Comparison of ENCODE assay signal across 20 cellular contexts in the genomic region with DNA sequence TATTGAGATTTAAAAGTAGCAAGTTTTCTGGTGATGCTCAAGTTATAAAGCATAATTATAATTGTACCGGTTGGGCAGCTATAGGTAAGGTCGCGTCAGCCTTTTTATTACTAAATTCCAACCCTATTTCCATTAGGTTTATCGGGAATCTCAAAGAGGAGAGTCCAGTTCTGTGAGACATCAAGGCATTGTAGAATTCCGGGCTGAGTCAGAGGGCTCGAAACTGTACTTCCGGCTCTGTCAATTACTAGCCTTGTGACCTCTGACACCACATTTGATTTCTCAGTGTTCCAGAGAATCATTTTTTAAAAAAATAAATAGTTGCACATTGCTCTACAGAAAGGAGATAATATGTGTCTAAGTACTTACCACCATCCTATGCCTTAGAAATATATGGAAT. TPM values are rescaled to one million over a fixed set of nuclear protein-coding genes. Genes with fewer than 3 reads are reported as not detected.
DNase-seq lines count a peak whose midpoint lies in the region; ATAC-seq and TF ChIP-seq lines count a peak whose summit lies in the region.
"Had no signal": no experiment of that assay in that cellular context is flagged by ENCODE, and none has a peak within 500 bp of the region (broad histone marks: within the 10 kb centered on the region; RNA-seq: fewer than 3 reads in every experiment).

No MANE protein-coding gene starts in this region.

- POLR2A ChIA-PET in HCT116 (lab: Charles Lee): no interaction called here

- H4K20me1 ChIP-seq in HCT116 (ENCODE audit: insufficient read depth) (no peaks in the 10 kb centered on the region), neural progenitor cell (ENCODE audit: low read depth) (no peaks in the 10 kb centered on the region)
- H4K20me1 ChIP-seq: BLaER1 treated with 17β-estradiol and CSF1 and Interleukin-3, amounts not matched to agents 10 nM and 100 nM had no signal

- H3K9me3 ChIP-seq in HCT116 (ENCODE audit: control insufficient read depth in 1 of 2, insufficient read depth in 1 of 2, low read depth in 1 of 2, low read length in 2 of 2) (no peaks in the 10 kb centered on the region), heart right ventricle (no peaks in the 10 kb centered on the region), neural progenitor cell (ENCODE audit: low read depth) (peaks cover 9% of the 10 kb centered on the region)
- H3K9me3 ChIP-seq: A549; BLaER1 treated with 17β-estradiol and CSF1 and Interleukin-3, amounts not matched to agents 10 nM and 100 nM; MG63; Peyer's patch had no signal

- no peaks in the 10 kb centered on the region for H3K9me3 Mint-ChIP-seq in neural progenitor cell
- H3K9me3 Mint-ChIP-seq in osteocyte (ENCODE audit: unreplicated experiment): no peaks in the 10 kb centered on the region

- ATAC-seq in HCT116 (peak; percentile 51), heart right ventricle (peak in 2 of 8 donors; percentile 38 to 55), GM21367 (IDR thresholded peaks at IDR 0.05; ENCODE audit: unreplicated experiment) (no peak)
- ATAC-seq: A549 had no signal

- DNase-seq in HCT116 (ENCODE audit: low read depth, low spot score): peak; percentile 65
- peak; percentile 33 for DNase-seq in RKO (ENCODE audit: low spot score)
- no peak for DNase-seq in heart right ventricle
- DNase-seq in neural progenitor cell (ENCODE audit: low spot score): no peak
- no peak for DNase-seq in osteocyte (ENCODE audit: extremely low spot score, unreplicated experiment)
- no peak for DNase-seq in SW480 (ENCODE audit: low spot score)
- no peak for DNase-seq in HuH-7.5 (ENCODE audit: low spot score)
- DNase-seq: CD8-positive, alpha-beta memory T cell; DMS79 treated with DMSO at 0.1 percent for 48 hours; HCEC 1CT; KG1; MG63; NCI-H1092; NCI-H1694; NCI-H510A treated with DMSO at 0.1 percent for 48 hours; Peyer's patch; SHP77 treated with DMSO at 0.1 percent for 48 hours had no signal

- peaks cover 90% of the 10 kb centered on the region for H3K79me2 ChIP-seq in HCT116 (ENCODE audit: insufficient read depth, low read length)
- peaks cover 87% of the 10 kb centered on the region for H3K79me2 ChIP-seq in neural progenitor cell (ENCODE audit: low read depth)

- H3K27ac ChIP-seq in HCT116 (ENCODE audit: low read depth, low read length): peak overlapping the region; percentile 87; the same call in 1 of the 2 replicates
- peak overlapping the region in 7 of 10 donors; percentile 19 to 66 (median 43) for H3K27ac ChIP-seq in heart right ventricle
- H3K27ac ChIP-seq in neural progenitor cell: no peak overlapping the region
- H3K27ac ChIP-seq: A549; BLaER1 treated with 17β-estradiol and CSF1 and Interleukin-3, amounts not matched to agents 10 nM and 100 nM; Peyer's patch had no signal

- H3K27ac Mint-ChIP-seq in neural progenitor cell (no peak overlapping the region), osteocyte (ENCODE audit: unreplicated experiment) (no peak overlapping the region)
- H3K27ac Mint-ChIP-seq: CD8-positive, alpha-beta memory T cell had no signal

- intact Hi-C loops in HCT116 (cut with micrococcal nuclease): loop anchor here (2.0 to 5.0 kb wide), 3 partner anchors 89 to 886 kb away; no protein-coding TSS in a partner anchor
- intact Hi-C loops in heart right ventricle (cut with DNase I): loop anchor here in 4 of 10 donors (5.0 to 10.0 kb wide), 6 partner anchors 161 to 493 kb away; no protein-coding TSS in a partner anchor

- BruUV-seq in HCT116 (replicated peaks; lab: Mats Ljungman, UMichigan): no TSS peak

- no peaks in the 10 kb centered on the region for H3K27me3 ChIP-seq in HCT116 (ENCODE audit: insufficient read depth, low read length)
- peaks cover 0 to 19% (median 0%) of the 10 kb centered on the region in 7 donors for H3K27me3 ChIP-seq in heart right ventricle
- no peaks in the 10 kb centered on the region for H3K27me3 ChIP-seq in neural progenitor cell
- H3K27me3 ChIP-seq: BLaER1 treated with 17β-estradiol and CSF1 and Interleukin-3, amounts not matched to agents 10 nM and 100 nM; MG63; Peyer's patch had no signal

- TF ChIP-seq CTCF in HCT116 (IDR thresholded peaks at IDR 0.05 in 2 of 3, conservative IDR thresholded peaks at IDR 0.05 in 1 of 3; ENCODE audit: borderline replicate concordance in 1 of 3, insufficient read depth in 1 of 3, low read depth in 2 of 3, low read length in 2 of 3) (no peak), heart right ventricle (IDR thresholded peaks at IDR 0.05) (no peak), neural progenitor cell (IDR thresholded peaks at IDR 0.05) (no peak), osteocyte (IDR thresholded peaks at IDR 0.05) (no peak)

- H2AFZ ChIP-seq in HCT116 (ENCODE audit: low read depth, low read length, poor library complexity, severe bottlenecking) (no peak overlapping the region), neural progenitor cell (replicated peaks) (no peak overlapping the region)

- H3K4me3 Mint-ChIP-seq in neural progenitor cell: no peak overlapping the region
- H3K4me3 Mint-ChIP-seq in osteocyte (ENCODE audit: unreplicated experiment): no peak overlapping the region
- H3K4me3 Mint-ChIP-seq: CD8-positive, alpha-beta memory T cell had no signal

- CTCF ChIA-PET in HCT116 (lab: Charles Lee): no interaction called here

- H3K36me3 ChIP-seq in HCT116 (ENCODE audit: control insufficient read depth in 1 of 2, insufficient read depth in 2 of 2, low read length in 2 of 2): no peaks in the 10 kb centered on the region
- H3K36me3 ChIP-seq in heart right ventricle: no peaks in the 10 kb centered on the region
- H3K36me3 ChIP-seq in neural progenitor cell: no peaks in the 10 kb centered on the region
- H3K36me3 ChIP-seq: BLaER1 treated with 17β-estradiol and CSF1 and Interleukin-3, amounts not matched to agents 10 nM and 100 nM; MG63; Peyer's patch had no signal

- H3K4me2 ChIP-seq in HCT116 (ENCODE audit: low read length) (peak overlapping the region; percentile 81), neural progenitor cell (peak overlapping the region; percentile 84)
- H3K4me2 ChIP-seq: A549; BLaER1 treated with 17β-estradiol and CSF1 and Interleukin-3, amounts not matched to agents 10 nM and 100 nM had no signal

- peaks cover 2% of the 10 kb centered on the region for H3K27me3 Mint-ChIP-seq in neural progenitor cell (ENCODE audit: insufficient read depth, low read depth)
- no peaks in the 10 kb centered on the region for H3K27me3 Mint-ChIP-seq in osteocyte (ENCODE audit: unreplicated experiment)
- H3K27me3 Mint-ChIP-seq: CD8-positive, alpha-beta memory T cell had no signal

- H3F3A ChIP-seq in neural progenitor cell (ENCODE audit: low read depth): peaks cover 29% of the 10 kb centered on the region

- peaks cover 31 to 69% of the 10 kb centered on the region in 2 experiments for H3K4me1 ChIP-seq in HCT116 (ENCODE audit: control insufficient read depth in 1 of 2, insufficient read depth in 2 of 2, low read length in 2 of 2)
- peaks cover 0 to 2% (median 0%) of the 10 kb centered on the region in 9 donors for H3K4me1 ChIP-seq in heart right ventricle
- H3K4me1 ChIP-seq in neural progenitor cell: peaks cover 47% of the 10 kb centered on the region
- H3K4me1 ChIP-seq: A549; BLaER1 treated with 17β-estradiol and CSF1 and Interleukin-3, amounts not matched to agents 10 nM and 100 nM; Peyer's patch had no signal

- H3K9ac ChIP-seq in HCT116 (ENCODE audit: low read length): peak overlapping the region; percentile 70
- H3K9ac ChIP-seq in neural progenitor cell: no peak overlapping the region
- H3K9ac ChIP-seq: BLaER1 treated with 17β-estradiol and CSF1 and Interleukin-3, amounts not matched to agents 10 nM and 100 nM had no signal

- no peak for TF ChIP-seq RAD21 in HCT116 (IDR thresholded peaks at IDR 0.05; ENCODE audit: low read depth)

- peak overlapping the region in 1 of 2 experiments; percentile 70; a peak in 2 of 4 replicates for H3K4me3 ChIP-seq in HCT116 (replicated peaks in 1 of 2; ENCODE audit: low read depth in 1 of 2, low read length in 2 of 2)
- H3K4me3 ChIP-seq in heart right ventricle: peak overlapping the region in 7 of 10 donors; percentile 0 to 56 (median 51)
- peak overlapping the region; percentile 81 for H3K4me3 ChIP-seq in neural progenitor cell
- H3K4me3 ChIP-seq: A549; BLaER1 treated with 17β-estradiol and CSF1 and Interleukin-3, amounts not matched to agents 10 nM and 100 nM; MG63; Peyer's patch had no signal

- WGBS in heart right ventricle, 2 donors: 18 to 29% methylated on average over 7 of the region's 7 CpGs

- peaks cover 13% of the 10 kb centered on the region for H3K4me1 Mint-ChIP-seq in neural progenitor cell
- H3K4me1 Mint-ChIP-seq in osteocyte (ENCODE audit: unreplicated experiment): no peaks in the 10 kb centered on the region
- H3K4me1 Mint-ChIP-seq: CD8-positive, alpha-beta memory T cell had no signal

- H3K36me3 Mint-ChIP-seq in neural progenitor cell (no peaks in the 10 kb centered on the region), osteocyte (ENCODE audit: unreplicated experiment) (no peaks in the 10 kb centered on the region)
- H3K36me3 Mint-ChIP-seq: CD8-positive, alpha-beta memory T cell had no signal

- no peak for TF ChIP-seq POLR2A in HCT116 (IDR thresholded peaks at IDR 0.05; ENCODE audit: borderline replicate concordance, extremely low read depth, insufficient read depth, insufficient read length)

- H3K9me2 ChIP-seq in HCT116 (ENCODE audit: insufficient read depth): no peaks in the 10 kb centered on the region

- RAD21 ChIA-PET in HCT116 (lab: Charles Lee; ENCODE audit: low non-redundant PET in 1 of 2, low total read pairs in 2 of 2, uncharacterized antibody in 2 of 2, unreplicated experiment in 2 of 2): no interaction called here

TF ChIP-seq in HCT116, 20 proteins besides CTCF, POLR2A, EP300 and RAD21:
- TF ChIP-seq SP1 (IDR thresholded peaks at IDR 0.05; ENCODE audit: low read depth) (peak; percentile 74), FOSL1 (IDR thresholded peaks at IDR 0.05; ENCODE audit: low read depth) (peak; percentile 68), SIN3A (IDR thresholded peaks at IDR 0.05; ENCODE audit: low read depth) (no peak), ELF1 (IDR thresholded peaks at IDR 0.05; ENCODE audit: borderline replicate concordance, low read depth) (peak; percentile 31; the same call in 1 of the 2 replicates), ZFX (IDR thresholded peaks at IDR 0.05) (no peak), CBX3 (IDR thresholded peaks at IDR 0.05; ENCODE audit: low read depth) (peak; percentile 49; the same call in 1 of the 2 replicates), JUND (IDR thresholded peaks at IDR 0.05) (peak; percentile 70), TCF7L2 (IDR thresholded peaks at IDR 0.05; ENCODE audit: borderline replicate concordance, extremely low read depth, insufficient read depth, insufficient read length) (peak; percentile 63)

RNA-seq across cellular contexts. Expression of a gene that starts 4.3 kb away (rescaled TPM):
- 2.8 TPM for total RNA-seq in HCT116 (2021; ENCODE audit: unreplicated experiment)
- polyA plus RNA-seq in HCT116 (2012): 0.42 and 0.45 TPM in 2 replicates
- total RNA-seq in heart right ventricle: 1 to 10 TPM; 1.3 to 6.3 (median 3.0) TPM
- under 1 TPM; 0.13 to 0.59 TPM for polyA plus RNA-seq in heart right ventricle
- 10.7 and 13.4 TPM in 2 replicates for total RNA-seq in neural progenitor cell (ENCODE audit: low replicate concordance)
- total RNA-seq in osteocyte: 0.10 TPM in 1 of 2 replicates, not detected in the other
- total RNA-seq: CD8-positive, alpha-beta memory T cell; Peyer's patch had no signal
- polyA plus RNA-seq: A549; CD8-positive, alpha-beta memory T cell had no signal

Comparison
In these comparisons a context has a peak if more than half of its experiments do, and no peak if none do; other contexts are left out.
1. DNase-seq: peak in HCT116 (single experiment) and RKO (single experiment); none in heart right ventricle (0 of 2), neural progenitor cell (single experiment), osteocyte (single experiment), SW480 (single experiment) and HuH-7.5 (single experiment).